ENCODE assay signal across 1 cellular context in the genomic region with DNA sequence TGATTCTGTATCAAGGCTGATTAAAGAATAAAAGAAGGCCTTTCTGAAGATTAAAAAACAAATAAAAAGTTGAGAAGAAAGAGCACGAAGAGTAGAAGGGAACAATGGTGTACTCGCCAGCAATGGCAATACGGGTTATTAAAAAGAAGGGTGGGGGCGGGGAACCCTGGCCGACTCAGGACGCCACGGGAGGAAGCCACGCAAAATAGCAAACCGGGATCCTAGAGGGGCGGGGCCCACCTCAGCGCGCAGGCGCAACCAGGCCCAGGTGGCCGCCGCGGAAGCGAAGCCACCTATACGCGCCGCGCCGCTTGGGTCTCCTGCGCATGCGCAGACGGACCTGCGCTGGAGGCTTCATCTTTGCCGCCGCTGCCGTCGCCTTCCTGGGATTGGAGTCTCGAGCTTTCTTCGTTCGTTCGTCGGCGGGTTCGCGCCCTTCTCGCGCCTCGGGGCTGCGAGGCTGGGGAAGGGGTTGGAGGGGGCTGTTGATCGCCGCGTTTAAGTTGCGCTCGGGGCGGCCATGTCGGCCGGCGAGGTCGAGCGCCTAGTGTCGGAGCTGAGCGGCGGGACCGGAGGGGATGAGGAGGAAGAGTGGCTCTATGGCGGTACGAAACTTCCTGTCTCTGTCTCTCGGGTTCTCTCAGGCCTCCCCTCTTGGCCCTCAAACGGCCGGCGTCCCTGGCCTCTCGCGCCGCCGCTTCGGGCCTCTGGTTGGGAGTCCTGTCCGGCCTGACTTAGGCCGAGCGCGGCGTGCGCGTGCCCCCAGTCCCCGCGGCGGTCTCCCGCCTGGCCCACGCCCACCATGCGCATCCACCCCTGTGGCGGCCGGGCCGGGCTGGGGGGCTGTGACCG.
TF ChIP-seq lines count a peak whose summit lies in the region.

A gene with protein sequence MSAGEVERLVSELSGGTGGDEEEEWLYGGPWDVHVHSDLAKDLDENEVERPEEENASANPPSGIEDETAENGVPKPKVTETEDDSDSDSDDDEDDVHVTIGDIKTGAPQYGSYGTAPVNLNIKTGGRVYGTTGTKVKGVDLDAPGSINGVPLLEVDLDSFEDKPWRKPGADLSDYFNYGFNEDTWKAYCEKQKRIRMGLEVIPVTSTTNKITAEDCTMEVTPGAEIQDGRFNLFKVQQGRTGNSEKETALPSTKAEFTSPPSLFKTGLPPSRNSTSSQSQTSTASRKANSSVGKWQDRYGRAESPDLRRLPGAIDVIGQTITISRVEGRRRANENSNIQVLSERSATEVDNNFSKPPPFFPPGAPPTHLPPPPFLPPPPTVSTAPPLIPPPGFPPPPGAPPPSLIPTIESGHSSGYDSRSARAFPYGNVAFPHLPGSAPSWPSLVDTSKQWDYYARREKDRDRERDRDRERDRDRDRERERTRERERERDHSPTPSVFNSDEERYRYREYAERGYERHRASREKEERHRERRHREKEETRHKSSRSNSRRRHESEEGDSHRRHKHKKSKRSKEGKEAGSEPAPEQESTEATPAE (plus strand): TSS at position 323 of the 852 bp plus-strand sequence. CDS start 198 bp downstream, at position 521.

TF ChIP-seq in HepG2, 621 proteins besides CTCF, POLR2A, EP300 and RAD21 (continued from another document and continues in another):
- TF ChIP-seq, protein P1, sequence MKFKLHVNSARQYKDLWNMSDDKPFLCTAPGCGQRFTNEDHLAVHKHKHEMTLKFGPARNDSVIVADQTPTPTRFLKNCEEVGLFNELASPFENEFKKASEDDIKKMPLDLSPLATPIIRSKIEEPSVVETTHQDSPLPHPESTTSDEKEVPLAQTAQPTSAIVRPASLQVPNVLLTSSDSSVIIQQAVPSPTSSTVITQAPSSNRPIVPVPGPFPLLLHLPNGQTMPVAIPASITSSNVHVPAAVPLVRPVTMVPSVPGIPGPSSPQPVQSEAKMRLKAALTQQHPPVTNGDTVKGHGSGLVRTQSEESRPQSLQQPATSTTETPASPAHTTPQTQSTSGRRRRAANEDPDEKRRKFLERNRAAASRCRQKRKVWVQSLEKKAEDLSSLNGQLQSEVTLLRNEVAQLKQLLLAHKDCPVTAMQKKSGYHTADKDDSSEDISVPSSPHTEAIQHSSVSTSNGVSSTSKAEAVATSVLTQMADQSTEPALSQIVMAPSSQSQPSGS (CRISPR knock-in tag; IDR thresholded peaks at IDR 0.05), result no peak
- TF ChIP-seq U2AF2 (IDR thresholded peaks at IDR 0.05; ENCODE audit: low read depth, low read length) (no peak), SIN3B (IDR thresholded peaks at IDR 0.05; ENCODE audit: low read length) (no peak; the same call in 1 of the 2 replicates), TAF15 (IDR thresholded peaks at IDR 0.05; ENCODE audit: low read depth, low read length, poor library complexity, severe bottlenecking) (peak; percentile 15), SMARCC2 (IDR thresholded peaks at IDR 0.05) (no peak), NCOA1 (CRISPR knock-in tag; IDR thresholded peaks at IDR 0.05) (no peak), MAZ (IDR thresholded peaks at IDR 0.05; ENCODE audit: borderline replicate concordance, low read depth, low read length) (0 out of 2 replicates have a peak, but pooled peaks have one; percentile 49), MAZ (CRISPR knock-in tag; IDR thresholded peaks at IDR 0.05; ENCODE audit: low read depth) (no peak), SRSF9 (IDR thresholded peaks at IDR 0.05; ENCODE audit: borderline replicate concordance, insufficient read depth, low read depth, low read length, poor library complexity, severe bottlenecking) (no peak), ZNF761 (CRISPR knock-in tag; conservative IDR thresholded peaks at IDR 0.05) (peak; percentile 83; the same call in 1 of the 2 replicates), ZNF260 (CRISPR knock-in tag; IDR thresholded peaks at IDR 0.05; ENCODE audit: borderline replicate concordance, low read depth) (no peak), ZNF292 (CRISPR knock-in tag; IDR thresholded peaks at IDR 0.05; ENCODE audit: borderline replicate concordance, low read depth) (peak; percentile 56), TEAD3 (CRISPR knock-in tag; optimal IDR thresholded peaks at IDR 0.05; ENCODE audit: borderline replicate concordance) (no peak), KAT8 (CRISPR knock-in tag; IDR thresholded peaks at IDR 0.05) (peak; percentile 88), SMC3 (IDR thresholded peaks at IDR 0.05; ENCODE audit: low read length) (no peak), ZNF878 (CRISPR knock-in tag; IDR thresholded peaks at IDR 0.05) (no peak)
- TF ChIP-seq, protein P2, sequence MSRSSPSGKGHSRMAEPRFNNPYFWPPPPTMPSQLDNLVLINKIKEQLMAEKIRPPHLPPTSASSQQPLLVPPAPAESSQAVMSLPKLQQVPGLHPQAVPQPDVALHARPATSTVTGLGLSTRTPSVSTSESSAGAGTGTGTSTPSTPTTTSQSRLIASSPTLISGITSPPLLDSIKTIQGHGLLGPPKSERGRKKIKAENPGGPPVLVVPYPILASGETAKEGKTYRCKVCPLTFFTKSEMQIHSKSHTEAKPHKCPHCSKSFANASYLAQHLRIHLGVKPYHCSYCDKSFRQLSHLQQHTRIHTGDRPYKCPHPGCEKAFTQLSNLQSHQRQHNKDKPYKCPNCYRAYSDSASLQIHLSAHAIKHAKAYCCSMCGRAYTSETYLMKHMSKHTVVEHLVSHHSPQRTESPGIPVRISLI (CRISPR knock-in tag; IDR thresholded peaks at IDR 0.05; ENCODE audit: borderline replicate concordance), result no peak; the same call in 1 of the 2 replicates
- TF ChIP-seq, protein P3, sequence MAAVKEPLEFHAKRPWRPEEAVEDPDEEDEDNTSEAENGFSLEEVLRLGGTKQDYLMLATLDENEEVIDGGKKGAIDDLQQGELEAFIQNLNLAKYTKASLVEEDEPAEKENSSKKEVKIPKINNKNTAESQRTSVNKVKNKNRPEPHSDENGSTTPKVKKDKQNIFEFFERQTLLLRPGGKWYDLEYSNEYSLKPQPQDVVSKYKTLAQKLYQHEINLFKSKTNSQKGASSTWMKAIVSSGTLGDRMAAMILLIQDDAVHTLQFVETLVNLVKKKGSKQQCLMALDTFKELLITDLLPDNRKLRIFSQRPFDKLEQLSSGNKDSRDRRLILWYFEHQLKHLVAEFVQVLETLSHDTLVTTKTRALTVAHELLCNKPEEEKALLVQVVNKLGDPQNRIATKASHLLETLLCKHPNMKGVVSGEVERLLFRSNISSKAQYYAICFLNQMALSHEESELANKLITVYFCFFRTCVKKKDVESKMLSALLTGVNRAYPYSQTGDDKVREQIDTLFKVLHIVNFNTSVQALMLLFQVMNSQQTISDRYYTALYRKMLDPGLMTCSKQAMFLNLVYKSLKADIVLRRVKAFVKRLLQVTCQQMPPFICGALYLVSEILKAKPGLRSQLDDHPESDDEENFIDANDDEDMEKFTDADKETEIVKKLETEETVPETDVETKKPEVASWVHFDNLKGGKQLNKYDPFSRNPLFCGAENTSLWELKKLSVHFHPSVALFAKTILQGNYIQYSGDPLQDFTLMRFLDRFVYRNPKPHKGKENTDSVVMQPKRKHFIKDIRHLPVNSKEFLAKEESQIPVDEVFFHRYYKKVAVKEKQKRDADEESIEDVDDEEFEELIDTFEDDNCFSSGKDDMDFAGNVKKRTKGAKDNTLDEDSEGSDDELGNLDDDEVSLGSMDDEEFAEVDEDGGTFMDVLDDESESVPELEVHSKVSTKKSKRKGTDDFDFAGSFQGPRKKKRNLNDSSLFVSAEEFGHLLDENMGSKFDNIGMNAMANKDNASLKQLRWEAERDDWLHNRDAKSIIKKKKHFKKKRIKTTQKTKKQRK (IDR thresholded peaks at IDR 0.05; ENCODE audit: low read length), result no peak
- TF ChIP-seq, protein P4, sequence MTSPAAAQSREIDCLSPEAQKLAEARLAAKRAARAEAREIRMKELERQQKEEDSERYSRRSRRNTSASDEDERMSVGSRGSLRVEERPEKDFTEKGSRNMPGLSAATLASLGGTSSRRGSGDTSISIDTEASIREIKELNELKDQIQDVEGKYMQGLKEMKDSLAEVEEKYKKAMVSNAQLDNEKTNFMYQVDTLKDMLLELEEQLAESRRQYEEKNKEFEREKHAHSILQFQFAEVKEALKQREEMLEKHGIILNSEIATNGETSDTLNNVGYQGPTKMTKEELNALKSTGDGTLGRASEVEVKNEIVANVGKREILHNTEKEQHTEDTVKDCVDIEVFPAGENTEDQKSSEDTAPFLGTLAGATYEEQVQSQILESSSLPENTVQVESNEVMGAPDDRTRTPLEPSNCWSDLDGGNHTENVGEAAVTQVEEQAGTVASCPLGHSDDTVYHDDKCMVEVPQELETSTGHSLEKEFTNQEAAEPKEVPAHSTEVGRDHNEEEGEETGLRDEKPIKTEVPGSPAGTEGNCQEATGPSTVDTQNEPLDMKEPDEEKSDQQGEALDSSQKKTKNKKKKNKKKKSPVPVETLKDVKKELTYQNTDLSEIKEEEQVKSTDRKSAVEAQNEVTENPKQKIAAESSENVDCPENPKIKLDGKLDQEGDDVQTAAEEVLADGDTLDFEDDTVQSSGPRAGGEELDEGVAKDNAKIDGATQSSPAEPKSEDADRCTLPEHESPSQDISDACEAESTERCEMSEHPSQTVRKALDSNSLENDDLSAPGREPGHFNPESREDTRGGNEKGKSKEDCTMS (CRISPR knock-in tag; conservative IDR thresholded peaks at IDR 0.05), result no peak
- TF ChIP-seq, protein P5, sequence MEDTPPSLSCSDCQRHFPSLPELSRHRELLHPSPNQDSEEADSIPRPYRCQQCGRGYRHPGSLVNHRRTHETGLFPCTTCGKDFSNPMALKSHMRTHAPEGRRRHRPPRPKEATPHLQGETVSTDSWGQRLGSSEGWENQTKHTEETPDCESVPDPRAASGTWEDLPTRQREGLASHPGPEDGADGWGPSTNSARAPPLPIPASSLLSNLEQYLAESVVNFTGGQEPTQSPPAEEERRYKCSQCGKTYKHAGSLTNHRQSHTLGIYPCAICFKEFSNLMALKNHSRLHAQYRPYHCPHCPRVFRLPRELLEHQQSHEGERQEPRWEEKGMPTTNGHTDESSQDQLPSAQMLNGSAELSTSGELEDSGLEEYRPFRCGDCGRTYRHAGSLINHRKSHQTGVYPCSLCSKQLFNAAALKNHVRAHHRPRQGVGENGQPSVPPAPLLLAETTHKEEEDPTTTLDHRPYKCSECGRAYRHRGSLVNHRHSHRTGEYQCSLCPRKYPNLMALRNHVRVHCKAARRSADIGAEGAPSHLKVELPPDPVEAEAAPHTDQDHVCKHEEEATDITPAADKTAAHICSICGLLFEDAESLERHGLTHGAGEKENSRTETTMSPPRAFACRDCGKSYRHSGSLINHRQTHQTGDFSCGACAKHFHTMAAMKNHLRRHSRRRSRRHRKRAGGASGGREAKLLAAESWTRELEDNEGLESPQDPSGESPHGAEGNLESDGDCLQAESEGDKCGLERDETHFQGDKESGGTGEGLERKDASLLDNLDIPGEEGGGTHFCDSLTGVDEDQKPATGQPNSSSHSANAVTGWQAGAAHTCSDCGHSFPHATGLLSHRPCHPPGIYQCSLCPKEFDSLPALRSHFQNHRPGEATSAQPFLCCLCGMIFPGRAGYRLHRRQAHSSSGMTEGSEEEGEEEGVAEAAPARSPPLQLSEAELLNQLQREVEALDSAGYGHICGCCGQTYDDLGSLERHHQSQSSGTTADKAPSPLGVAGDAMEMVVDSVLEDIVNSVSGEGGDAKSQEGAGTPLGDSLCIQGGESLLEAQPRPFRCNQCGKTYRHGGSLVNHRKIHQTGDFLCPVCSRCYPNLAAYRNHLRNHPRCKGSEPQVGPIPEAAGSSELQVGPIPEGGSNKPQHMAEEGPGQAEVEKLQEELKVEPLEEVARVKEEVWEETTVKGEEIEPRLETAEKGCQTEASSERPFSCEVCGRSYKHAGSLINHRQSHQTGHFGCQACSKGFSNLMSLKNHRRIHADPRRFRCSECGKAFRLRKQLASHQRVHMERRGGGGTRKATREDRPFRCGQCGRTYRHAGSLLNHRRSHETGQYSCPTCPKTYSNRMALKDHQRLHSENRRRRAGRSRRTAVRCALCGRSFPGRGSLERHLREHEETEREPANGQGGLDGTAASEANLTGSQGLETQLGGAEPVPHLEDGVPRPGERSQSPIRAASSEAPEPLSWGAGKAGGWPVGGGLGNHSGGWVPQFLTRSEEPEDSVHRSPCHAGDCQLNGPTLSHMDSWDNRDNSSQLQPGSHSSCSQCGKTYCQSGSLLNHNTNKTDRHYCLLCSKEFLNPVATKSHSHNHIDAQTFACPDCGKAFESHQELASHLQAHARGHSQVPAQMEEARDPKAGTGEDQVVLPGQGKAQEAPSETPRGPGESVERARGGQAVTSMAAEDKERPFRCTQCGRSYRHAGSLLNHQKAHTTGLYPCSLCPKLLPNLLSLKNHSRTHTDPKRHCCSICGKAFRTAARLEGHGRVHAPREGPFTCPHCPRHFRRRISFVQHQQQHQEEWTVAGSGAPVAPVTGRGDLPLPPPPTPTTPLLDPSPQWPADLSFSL (CRISPR knock-in tag; IDR thresholded peaks at IDR 0.05), result peak; percentile 27; the same call in 1 of the 2 replicates
- TF ChIP-seq, protein P6, sequence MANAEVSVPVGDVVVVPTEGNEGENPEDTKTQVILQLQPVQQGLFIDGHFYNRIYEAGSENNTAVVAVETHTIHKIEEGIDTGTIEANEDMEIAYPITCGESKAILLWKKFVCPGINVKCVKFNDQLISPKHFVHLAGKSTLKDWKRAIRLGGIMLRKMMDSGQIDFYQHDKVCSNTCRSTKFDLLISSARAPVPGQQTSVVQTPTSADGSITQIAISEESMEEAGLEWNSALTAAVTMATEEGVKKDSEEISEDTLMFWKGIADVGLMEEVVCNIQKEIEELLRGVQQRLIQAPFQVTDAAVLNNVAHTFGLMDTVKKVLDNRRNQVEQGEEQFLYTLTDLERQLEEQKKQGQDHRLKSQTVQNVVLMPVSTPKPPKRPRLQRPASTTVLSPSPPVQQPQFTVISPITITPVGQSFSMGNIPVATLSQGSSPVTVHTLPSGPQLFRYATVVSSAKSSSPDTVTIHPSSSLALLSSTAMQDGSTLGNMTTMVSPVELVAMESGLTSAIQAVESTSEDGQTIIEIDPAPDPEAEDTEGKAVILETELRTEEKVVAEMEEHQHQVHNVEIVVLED (CRISPR knock-in tag; IDR thresholded peaks at IDR 0.05; ENCODE audit: borderline replicate concordance), result peak; percentile 66; the same call in 1 of the 2 replicates
- TF ChIP-seq, protein P7, sequence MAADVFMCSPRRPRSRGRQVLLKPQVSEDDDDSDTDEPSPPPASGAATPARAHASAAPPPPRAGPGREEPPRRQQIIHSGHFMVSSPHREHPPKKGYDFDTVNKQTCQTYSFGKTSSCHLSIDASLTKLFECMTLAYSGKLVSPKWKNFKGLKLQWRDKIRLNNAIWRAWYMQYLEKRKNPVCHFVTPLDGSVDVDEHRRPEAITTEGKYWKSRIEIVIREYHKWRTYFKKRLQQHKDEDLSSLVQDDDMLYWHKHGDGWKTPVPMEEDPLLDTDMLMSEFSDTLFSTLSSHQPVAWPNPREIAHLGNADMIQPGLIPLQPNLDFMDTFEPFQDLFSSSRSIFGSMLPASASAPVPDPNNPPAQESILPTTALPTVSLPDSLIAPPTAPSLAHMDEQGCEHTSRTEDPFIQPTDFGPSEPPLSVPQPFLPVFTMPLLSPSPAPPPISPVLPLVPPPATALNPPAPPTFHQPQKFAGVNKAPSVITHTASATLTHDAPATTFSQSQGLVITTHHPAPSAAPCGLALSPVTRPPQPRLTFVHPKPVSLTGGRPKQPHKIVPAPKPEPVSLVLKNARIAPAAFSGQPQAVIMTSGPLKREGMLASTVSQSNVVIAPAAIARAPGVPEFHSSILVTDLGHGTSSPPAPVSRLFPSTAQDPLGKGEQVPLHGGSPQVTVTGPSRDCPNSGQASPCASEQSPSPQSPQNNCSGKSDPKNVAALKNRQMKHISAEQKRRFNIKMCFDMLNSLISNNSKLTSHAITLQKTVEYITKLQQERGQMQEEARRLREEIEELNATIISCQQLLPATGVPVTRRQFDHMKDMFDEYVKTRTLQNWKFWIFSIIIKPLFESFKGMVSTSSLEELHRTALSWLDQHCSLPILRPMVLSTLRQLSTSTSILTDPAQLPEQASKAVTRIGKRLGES (CRISPR knock-in tag; IDR thresholded peaks at IDR 0.05; ENCODE audit: borderline replicate concordance), result no peak
- TF ChIP-seq, protein P8, sequence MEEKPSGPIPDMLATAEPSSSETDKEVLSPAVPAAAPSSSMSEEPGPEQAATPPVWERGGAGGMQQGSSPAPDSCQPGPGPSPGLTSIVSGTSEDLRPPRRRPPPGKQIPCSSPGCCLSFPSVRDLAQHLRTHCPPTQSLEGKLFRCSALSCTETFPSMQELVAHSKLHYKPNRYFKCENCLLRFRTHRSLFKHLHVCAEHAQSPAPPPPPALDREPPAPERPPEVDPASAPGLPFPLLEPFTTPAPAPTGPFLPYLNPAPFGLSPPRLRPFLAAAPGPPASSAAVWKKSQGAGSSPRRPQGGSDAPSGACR (CRISPR knock-in tag; IDR thresholded peaks at IDR 0.05), result 0 out of 2 replicates have a peak, but pooled peaks have one; percentile 27
